ENCODE assay signal across 33 cellular contexts in the genomic region with DNA sequence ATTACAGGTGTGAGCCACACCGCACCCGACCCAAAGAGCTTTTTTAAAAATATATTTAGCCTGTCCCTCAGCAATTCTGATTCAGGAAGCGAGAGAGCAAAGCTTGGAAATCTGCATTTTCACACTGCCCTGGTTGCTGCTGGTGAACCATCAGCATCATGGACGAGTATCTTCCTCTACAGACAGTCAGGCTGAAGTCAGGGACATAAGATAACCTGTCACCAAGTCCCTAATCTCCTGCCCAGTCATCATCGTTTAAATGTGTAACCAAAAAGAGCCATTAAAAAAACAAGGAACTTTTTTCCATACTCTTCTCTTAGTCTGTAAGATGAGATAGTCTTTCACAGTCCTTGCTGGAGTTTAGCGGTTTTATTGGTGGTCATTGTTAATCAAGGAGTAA.
"Had no signal": no experiment of that assay in that cellular context is flagged by ENCODE, and none has a peak within 500 bp of the region (broad histone marks: within the 10 kb centered on the region; RNA-seq: fewer than 3 reads in every experiment).

No MANE protein-coding gene starts in this region.

- H3K27ac Mint-ChIP-seq: activated CD4-positive, alpha-beta memory T cell treated with anti-CD3 and anti-CD28 coated beads for 36 hours; activated CD4-positive, alpha-beta T cell treated with anti-CD3 and anti-CD28 coated beads, Interleukin-2, amount 10 ng/mL, durations not matched to agents 24 days and 14 days; activated CD8-positive, alpha-beta memory T cell treated with anti-CD3 and anti-CD28 coated beads, Interleukin-2, amount 10 ng/mL, durations not matched to agents 7 days and 5 days; activated CD8-positive, alpha-beta T cell treated with anti-CD3 and anti-CD28 coated beads, Interleukin-2, amount 10 ng/mL, durations not matched to agents 7 days and 5 days; activated naive CD8-positive, alpha-beta T cell; activated T-helper 17 cell treated with anti-CD3 and anti-CD28 coated beads, Interleukin-2, amount 50 U/mL, for 72 hours; dendritic cell treated with granulocyte-macrophage colony-stimulating factor and Interleukin-4, amounts not matched to agents 40 ng/mL and 50 ng/mL, for 4 days; endodermal cell; T-helper 17 cell; T-helper 2 cell treated with Interferon-gamma antibody and Interleukin-4, amounts not matched to agents 5 μg/mL and 100 μg/mL, for 36 hours had no signal

- H3K9me3 Mint-ChIP-seq: activated CD4-positive, alpha-beta memory T cell treated with anti-CD3 and anti-CD28 coated beads for 36 hours; activated CD4-positive, alpha-beta T cell treated with anti-CD3 and anti-CD28 coated beads, Interleukin-2, amount 10 ng/mL, durations not matched to agents 24 days and 14 days; activated T-helper 17 cell treated with anti-CD3 and anti-CD28 coated beads, Interleukin-2, amount 50 U/mL, for 72 hours; central memory CD8-positive, alpha-beta T cell; dendritic cell treated with granulocyte-macrophage colony-stimulating factor and Interleukin-4, amounts not matched to agents 40 ng/mL and 50 ng/mL, for 4 days; endodermal cell; T-helper 2 cell treated with Interferon-gamma antibody and Interleukin-4, amounts not matched to agents 5 μg/mL and 100 μg/mL, for 36 hours had no signal

- DNase-seq: activated CD4-positive, alpha-beta memory T cell treated with anti-CD3 and anti-CD28 coated beads for 36 hours; activated CD4-positive, alpha-beta T cell treated with anti-CD3 and anti-CD28 coated beads for 1 hour; activated CD4-positive, alpha-beta T cell treated with anti-CD3 and anti-CD28 coated beads, Interleukin-2, amount 10 ng/mL, durations not matched to agents 24 days and 14 days; activated CD8-positive, alpha-beta memory T cell treated with anti-CD3 and anti-CD28 coated beads, Interleukin-2, amount 10 ng/mL, durations not matched to agents 7 days and 5 days; activated CD8-positive, alpha-beta memory T cell treated with anti-CD3 and anti-CD28 coated beads, Interleukin-2, amount 50 U/mL, for 4 hours; activated CD8-positive, alpha-beta T cell treated with anti-CD3 and anti-CD28 coated beads, Interleukin-2, amount 10 ng/mL, durations not matched to agents 7 days and 5 days; activated effector memory CD4-positive, alpha-beta T cell treated with Interleukin-2 at 50 U/mL for 16 hours; activated gamma-delta T cell treated with Interleukin-2 at 50 U/mL for 16 hours; activated naive CD4-positive, alpha-beta T cell treated with anti-CD3 and anti-CD28 coated beads, Interleukin-2, amount 50 U/mL, for 16 hours; activated naive CD4-positive, alpha-beta T cell treated with Interleukin-2 at 50 U/mL for 16 hours; activated T-cell treated with anti-CD3 and anti-CD28 coated beads, Interleukin-2, amount 50 U/mL, for 1 hour; amniotic stem cell; anterior cingulate cortex; body of pancreas; dorsolateral prefrontal cortex; effector memory CD4-positive, alpha-beta T cell; endodermal cell; foreskin keratinocyte; gastrocnemius medialis; glutamatergic neuron; heart left ventricle; T-helper 1 cell; T-helper 17 cell; T1000 had no signal

- H3K4me1 ChIP-seq: breast epithelium, foreskin keratinocyte had no signal

- H3K27me3 Mint-ChIP-seq: activated CD4-positive, alpha-beta memory T cell treated with anti-CD3 and anti-CD28 coated beads for 36 hours; activated CD4-positive, alpha-beta T cell treated with anti-CD3 and anti-CD28 coated beads, Interleukin-2, amount 10 ng/mL, durations not matched to agents 24 days and 14 days; activated CD8-positive, alpha-beta memory T cell treated with anti-CD3 and anti-CD28 coated beads, Interleukin-2, amount 10 ng/mL, durations not matched to agents 7 days and 5 days; activated naive CD8-positive, alpha-beta T cell; activated T-helper 17 cell treated with anti-CD3 and anti-CD28 coated beads, Interleukin-2, amount 50 U/mL, for 72 hours; central memory CD8-positive, alpha-beta T cell; dendritic cell treated with granulocyte-macrophage colony-stimulating factor and Interleukin-4, amounts not matched to agents 40 ng/mL and 50 ng/mL, for 4 days; T-helper 17 cell had no signal

- H3K4me3 ChIP-seq: body of pancreas, breast epithelium, cardiac muscle cell, coronary artery, dorsolateral prefrontal cortex, esophagus muscularis mucosa, gastrocnemius medialis, heart left ventricle had no signal

- H3K9me3 ChIP-seq: body of pancreas, breast epithelium, esophagus muscularis mucosa, gastrocnemius medialis, heart left ventricle had no signal

- H3K27me3 ChIP-seq: body of pancreas, breast epithelium, cardiac muscle cell, dorsolateral prefrontal cortex, esophagus muscularis mucosa, foreskin keratinocyte, gastrocnemius medialis, heart left ventricle had no signal

- ATAC-seq: activated CD8-positive, alpha-beta memory T cell treated with anti-CD3 and anti-CD28 coated beads, Interleukin-2, amount 10 ng/mL, durations not matched to agents 7 days and 5 days; activated CD8-positive, alpha-beta T cell treated with anti-CD3 and anti-CD28 coated beads, Interleukin-2, amount 10 ng/mL, durations not matched to agents 7 days and 5 days; activated T-helper 17 cell treated with anti-CD3 and anti-CD28 coated beads, Interleukin-2, amount 50 U/mL, for 72 hours; body of pancreas; foreskin keratinocyte; gastrocnemius medialis; heart left ventricle; T-helper 17 cell had no signal

- H3K4me3 Mint-ChIP-seq: activated CD4-positive, alpha-beta memory T cell treated with anti-CD3 and anti-CD28 coated beads for 36 hours; activated CD4-positive, alpha-beta T cell treated with anti-CD3 and anti-CD28 coated beads, Interleukin-2, amount 10 ng/mL, durations not matched to agents 24 days and 14 days; activated CD8-positive, alpha-beta memory T cell treated with anti-CD3 and anti-CD28 coated beads, Interleukin-2, amount 10 ng/mL, durations not matched to agents 7 days and 5 days; activated CD8-positive, alpha-beta T cell treated with anti-CD3 and anti-CD28 coated beads, Interleukin-2, amount 10 ng/mL, durations not matched to agents 7 days and 5 days; activated naive CD8-positive, alpha-beta T cell; activated T-helper 17 cell treated with anti-CD3 and anti-CD28 coated beads, Interleukin-2, amount 50 U/mL, for 72 hours; central memory CD8-positive, alpha-beta T cell; dendritic cell treated with granulocyte-macrophage colony-stimulating factor and Interleukin-4, amounts not matched to agents 40 ng/mL and 50 ng/mL, for 4 days; endodermal cell; T-helper 17 cell; T-helper 2 cell treated with Interferon-gamma antibody and Interleukin-4, amounts not matched to agents 5 μg/mL and 100 μg/mL, for 36 hours had no signal

- H3K36me3 ChIP-seq: breast epithelium had no signal

- H3K27ac ChIP-seq: body of pancreas, breast epithelium, cardiac muscle cell, coronary artery, dorsolateral prefrontal cortex, esophagus muscularis mucosa, foreskin keratinocyte, gastrocnemius medialis, heart left ventricle had no signal
